ENCODE assay signal across 9 cellular contexts in genomic region chr3:181712190-181712504, GRCh38. TPM values are rescaled to one million over a fixed set of nuclear protein-coding genes. Genes with fewer than 3 reads are reported as not detected.
A peak's percentile ranks its signal among the peaks of the same experiment; 100 is the strongest.
DNase-seq lines count a peak whose midpoint lies in the region; ATAC-seq and TF ChIP-seq lines count a peak whose summit lies in the region.
"Had no signal": no experiment of that assay in that cellular context is flagged by ENCODE, and none has a peak within 500 bp of the region (broad histone marks: within the 10 kb centered on the region; RNA-seq: fewer than 3 reads in every experiment).

No MANE protein-coding gene starts in this region.

- no peaks in the 10 kb centered on the region for H3K9me3 Mint-ChIP-seq in nephron
- H3K9me3 Mint-ChIP-seq: activated naive CD4-positive, alpha-beta T cell treated with anti-CD3 and anti-CD28 coated beads, Interleukin-2, amount 50 U/mL, for 72 hours had no signal

- ATAC-seq in gastroesophageal sphincter = no peak

- peak overlapping the region; percentile 82 to 90 (median 84) for H3K4me3 Mint-ChIP-seq in nephron

- TF ChIP-seq CTCF in A673 (conservative IDR thresholded peaks at IDR 0.05; ENCODE audit: low read depth, low read length) (no peak), nephron (IDR thresholded peaks at IDR 0.05; ENCODE audit: unreplicated experiment in 3 of 3) (no peak), gastroesophageal sphincter (IDR thresholded peaks at IDR 0.05) (no peak)

- intact Hi-C loops in A673 (cut with micrococcal nuclease; ENCODE audit: unreplicated experiment) = loop anchor here (5.0 to 10.0 kb wide), 2 partner anchors 180 to 653 kb away; no protein-coding TSS in a partner anchor

- H3K4me3 ChIP-seq in A673 (ENCODE audit: low read depth, low read length, poor library complexity, severe bottlenecking) (peak overlapping the region; percentile 78), HUES64 (ENCODE audit: low read length) (peak overlapping the region; percentile 95), ectodermal cell (ENCODE audit: insufficient read depth, low read depth, low read length) (peak overlapping the region; percentile 97), gastroesophageal sphincter (peak overlapping the region in 1 of 2 donors; percentile 51)

- under 1% methylated on average over 38 of the region's 41 CpGs for WGBS in HUES64
- WGBS in ectodermal cell, 2 experiments = 0% methylated on average over 36 to 39 of the region's 41 CpGs
- 0% methylated on average over 2 of the region's 41 CpGs; no CpG with 5 or more reads in 1 of the 2 donors for WGBS in gastroesophageal sphincter (ENCODE audit: low coverage in 1 of 2), 2 donors

- H3K4me1 Mint-ChIP-seq in nephron = peaks cover 10% of the 10 kb centered on the region

- BruUV-seq in A673 (replicated peaks; lab: Mats Ljungman, UMichigan) = no TSS peak

- CTCF ChIA-PET in A673 (lab: Charles Lee) = no interaction called here

- no peaks in the 10 kb centered on the region for H3K36me3 Mint-ChIP-seq in nephron (ENCODE audit: low read depth)

- H3K27ac Mint-ChIP-seq in nephron = peak overlapping the region in 1 of 3 experiments; percentile 69
- H3K27ac Mint-ChIP-seq: activated naive CD4-positive, alpha-beta T cell treated with anti-CD3 and anti-CD28 coated beads, Interleukin-2, amount 50 U/mL, for 72 hours had no signal

- peak overlapping the region; percentile 95 for H3K9ac ChIP-seq in HUES64 (ENCODE audit: low read depth, low read length)

- DNase-seq in A673 (ENCODE audit: low spot score) (peak; percentile 56), COLO668 (lab: John Stamatoyannopoulos, UW; ENCODE audit: unreplicated experiment) (no peak), GDM1 (lab: John Stamatoyannopoulos, UW) (no peak), NCI-H1417 (lab: John Stamatoyannopoulos, UW) (no peak)

- no peak for TF ChIP-seq POLR2A in gastroesophageal sphincter (IDR thresholded peaks at IDR 0.05)

- H3K27me3 ChIP-seq in A673 (replicated peaks; ENCODE audit: insufficient read depth, low read depth, low read length, poor library complexity) (no peaks in the 10 kb centered on the region), HUES64 (ENCODE audit: insufficient read depth, low read length) (no peaks in the 10 kb centered on the region), ectodermal cell (ENCODE audit: control insufficient read depth, insufficient read depth, low read length, poor library complexity, severe bottlenecking) (peaks cover 12% of the 10 kb centered on the region), gastroesophageal sphincter (peaks cover 100% of the 10 kb centered on the region)

- TF ChIP-seq EP300 in gastroesophageal sphincter (IDR thresholded peaks at IDR 0.05) = no peak

- H3K27ac ChIP-seq in A673 (ENCODE audit: low read depth, low read length, poor library complexity, severe bottlenecking) (peak overlapping the region; percentile 86), HUES64 (ENCODE audit: low read depth, low read length) (peak overlapping the region; percentile 100), ectodermal cell (ENCODE audit: insufficient read depth, low read depth, low read length, poor library complexity, severe bottlenecking) (peak overlapping the region; percentile 96), gastroesophageal sphincter (peak overlapping the region in 2 of 4 donors; percentile 51 to 64)

- H3K27me3 Mint-ChIP-seq in nephron (ENCODE audit: low read depth) = no peaks in the 10 kb centered on the region

- H3K4me1 ChIP-seq in A673 (ENCODE audit: insufficient read depth, low read length, poor library complexity, severe bottlenecking) (peaks cover 48% of the 10 kb centered on the region), HUES64 (ENCODE audit: insufficient read depth, low read length) (peaks cover 32% of the 10 kb centered on the region), ectodermal cell (ENCODE audit: control insufficient read depth, insufficient read depth, low read length) (peaks cover 31% of the 10 kb centered on the region), gastroesophageal sphincter (peaks cover 0 to 38% (median 12%) of the 10 kb centered on the region in 3 donors)

- POLR2A ChIA-PET in A673 (lab: Charles Lee; ENCODE audit: low non-redundant PET) = interaction anchor here (0.6 kb wide), 1 partner anchor 13 kb away, joined by 23 read pairs; no protein-coding TSS in a partner anchor

- peaks cover 6% of the 10 kb centered on the region for H3K36me3 ChIP-seq in A673 (ENCODE audit: insufficient read depth, low read length, poor library complexity, severe bottlenecking)
- H3K36me3 ChIP-seq in HUES64 (ENCODE audit: insufficient read depth, low read length) = peaks cover 33% of the 10 kb centered on the region
- peaks cover 11% of the 10 kb centered on the region for H3K36me3 ChIP-seq in ectodermal cell (ENCODE audit: control insufficient read depth, insufficient read depth, low read length)
- no peaks in the 10 kb centered on the region for H3K36me3 ChIP-seq in gastroesophageal sphincter

- H3K9me3 ChIP-seq in A673 (ENCODE audit: low read depth, low read length, poor library complexity, severe bottlenecking) = no peaks in the 10 kb centered on the region
- H3K9me3 ChIP-seq in HUES64 (ENCODE audit: insufficient read depth, low read depth, low read length) = no peaks in the 10 kb centered on the region
- H3K9me3 ChIP-seq in ectodermal cell (ENCODE audit: control insufficient read depth, low read length) = no peaks in the 10 kb centered on the region
- no peaks in the 10 kb centered on the region for H3K9me3 ChIP-seq in gastroesophageal sphincter

RNA-seq across cellular contexts. Expression of gene SOX2, which starts 0.4 kb away (rescaled TPM):
- total RNA-seq in A673 (2021) (62.0 and 64.3 TPM in 2 replicates), gastroesophageal sphincter (1 to 10 TPM; 3.1 to 9.9 (median 5.7) TPM)
- 174 TPM for polyA plus RNA-seq in HUES64 (2013, experiment 1 of 2)
- 191 TPM for polyA plus RNA-seq in HUES64 (2013, experiment 2 of 2)
- 253 TPM for polyA plus RNA-seq in ectodermal cell (2013, experiment 1 of 4)
- polyA plus RNA-seq in ectodermal cell (2013, experiment 2 of 4) = 302 TPM
- 273 TPM for polyA plus RNA-seq in ectodermal cell (2013, experiment 3 of 4)
- 302 TPM for polyA plus RNA-seq in ectodermal cell (2013, experiment 4 of 4)
